Comparison of ENCODE assay signal across 9 cellular contexts in genomic region chr3:177320765-177321247, GRCh38.
DNase-seq lines count a peak whose midpoint lies in the region; ATAC-seq and TF ChIP-seq lines count a peak whose summit lies in the region.
"Had no signal": no experiment of that assay in that cellular context is flagged by ENCODE, and none has a peak within 500 bp of the region (broad histone marks: within the 10 kb centered on the region; RNA-seq: fewer than 3 reads in every experiment).

No MANE protein-coding gene starts in this region.

- DNase-seq in progenitor cell of endocrine pancreas (ENCODE audit: low spot score, unreplicated experiment) (no peak), Kasumi-1 (lab: John Stamatoyannopoulos, UW) (no peak), NCI-H1436 treated with DMSO at 0.1 percent for 48 hours (lab: John Stamatoyannopoulos, UW) (no peak)
- DNase-seq in activated CD8-positive, alpha-beta memory T cell treated with anti-CD3 and anti-CD28 coated beads for 24 hours = no peak
- DNase-seq: posterior cingulate gyrus had no signal

- no peak for TF ChIP-seq CTCF in progenitor cell of endocrine pancreas (IDR thresholded peaks at IDR 0.05; ENCODE audit: unreplicated experiment)

- ATAC-seq in GM18909 (IDR thresholded peaks at IDR 0.05; ENCODE audit: poor library complexity, unreplicated experiment) (peak; percentile 67), HG02759 (IDR thresholded peaks at IDR 0.05; ENCODE audit: unreplicated experiment) (peak; percentile 40), SK-N-SH treated with all-trans-retinoic acid at 6 μM for 48 hours (peak; percentile 36; the same call in 2 of the 3 replicates)
- ATAC-seq: esophagus mucosa had no signal

- peaks cover 3% of the 10 kb centered on the region for H3K36me3 Mint-ChIP-seq in progenitor cell of endocrine pancreas (ENCODE audit: insufficient read depth)

- H3K4me3 Mint-ChIP-seq in progenitor cell of endocrine pancreas (ENCODE audit: low read depth) = no peak overlapping the region

- peaks cover 14% of the 10 kb centered on the region for H3K4me1 Mint-ChIP-seq in progenitor cell of endocrine pancreas (ENCODE audit: low read depth)

- peaks cover 3% of the 10 kb centered on the region for H3K9me3 Mint-ChIP-seq in progenitor cell of endocrine pancreas (ENCODE audit: low read depth)

- peak overlapping the region; percentile 81 for H3K27ac Mint-ChIP-seq in progenitor cell of endocrine pancreas

- no peaks in the 10 kb centered on the region for H3K27me3 Mint-ChIP-seq in progenitor cell of endocrine pancreas

TF ChIP-seq in SK-N-SH treated with all-trans-retinoic acid at 6 μM for 48 hours, 23 proteins besides CTCF, POLR2A, EP300 and RAD21:
- no peak for TF ChIP-seq ZNF70 (CRISPR knock-in tag; IDR thresholded peaks at IDR 0.05)
- no peak for TF ChIP-seq TCF4 (CRISPR knock-in tag; IDR thresholded peaks at IDR 0.05; ENCODE audit: borderline replicate concordance)
- no peak for TF ChIP-seq PATZ1 (CRISPR knock-in tag; IDR thresholded peaks at IDR 0.05; ENCODE audit: borderline replicate concordance)
- TF ChIP-seq GLIS3 (CRISPR knock-in tag; IDR thresholded peaks at IDR 0.05) = no peak
- no peak for TF ChIP-seq POU6F1 (CRISPR knock-in tag; IDR thresholded peaks at IDR 0.05; ENCODE audit: borderline replicate concordance, low read depth)
- no peak for TF ChIP-seq CSRNP3 (CRISPR knock-in tag; IDR thresholded peaks at IDR 0.05)
- no peak for TF ChIP-seq ESRRG (CRISPR knock-in tag; IDR thresholded peaks at IDR 0.05)
- TF ChIP-seq OSR1 (CRISPR knock-in tag; IDR thresholded peaks at IDR 0.05) = no peak
- no peak for TF ChIP-seq ARNTL (CRISPR knock-in tag; IDR thresholded peaks at IDR 0.05; ENCODE audit: borderline replicate concordance, low read depth)
- no peak for TF ChIP-seq ZFP30 (CRISPR knock-in tag; IDR thresholded peaks at IDR 0.05)
- TF ChIP-seq PPARA (CRISPR knock-in tag; IDR thresholded peaks at IDR 0.05; ENCODE audit: borderline replicate concordance) = no peak
- no peak for TF ChIP-seq SNAI2 (CRISPR knock-in tag; IDR thresholded peaks at IDR 0.05)
- no peak for TF ChIP-seq TSHZ2 (CRISPR knock-in tag; IDR thresholded peaks at IDR 0.05)
- no peak for TF ChIP-seq CREB5 (CRISPR knock-in tag; IDR thresholded peaks at IDR 0.05; ENCODE audit: low read depth)
- no peak for TF ChIP-seq ZNF8 (CRISPR knock-in tag; IDR thresholded peaks at IDR 0.05)
- TF ChIP-seq RARB (CRISPR knock-in tag; IDR thresholded peaks at IDR 0.05) = no peak
